In genomic region chr15:58749532-58750337, GRCh38 we compare ENCODE assay signal across 1 cellular context.
TF ChIP-seq lines count a peak whose summit lies in the region.

Gene ADAM10, minus strand, starts transcription at chr15:58749707. Its CDS starts 173 bp downstream, at chr15:58749534.

TF ChIP-seq in HepG2, 621 proteins besides CTCF, POLR2A, EP300 and RAD21 (continued from another document and continues in another):
- peak; percentile 47; the same call in 1 of the 2 replicates for TF ChIP-seq SALL1 (CRISPR knock-in tag; IDR thresholded peaks at IDR 0.05)
- TF ChIP-seq, protein P1, sequence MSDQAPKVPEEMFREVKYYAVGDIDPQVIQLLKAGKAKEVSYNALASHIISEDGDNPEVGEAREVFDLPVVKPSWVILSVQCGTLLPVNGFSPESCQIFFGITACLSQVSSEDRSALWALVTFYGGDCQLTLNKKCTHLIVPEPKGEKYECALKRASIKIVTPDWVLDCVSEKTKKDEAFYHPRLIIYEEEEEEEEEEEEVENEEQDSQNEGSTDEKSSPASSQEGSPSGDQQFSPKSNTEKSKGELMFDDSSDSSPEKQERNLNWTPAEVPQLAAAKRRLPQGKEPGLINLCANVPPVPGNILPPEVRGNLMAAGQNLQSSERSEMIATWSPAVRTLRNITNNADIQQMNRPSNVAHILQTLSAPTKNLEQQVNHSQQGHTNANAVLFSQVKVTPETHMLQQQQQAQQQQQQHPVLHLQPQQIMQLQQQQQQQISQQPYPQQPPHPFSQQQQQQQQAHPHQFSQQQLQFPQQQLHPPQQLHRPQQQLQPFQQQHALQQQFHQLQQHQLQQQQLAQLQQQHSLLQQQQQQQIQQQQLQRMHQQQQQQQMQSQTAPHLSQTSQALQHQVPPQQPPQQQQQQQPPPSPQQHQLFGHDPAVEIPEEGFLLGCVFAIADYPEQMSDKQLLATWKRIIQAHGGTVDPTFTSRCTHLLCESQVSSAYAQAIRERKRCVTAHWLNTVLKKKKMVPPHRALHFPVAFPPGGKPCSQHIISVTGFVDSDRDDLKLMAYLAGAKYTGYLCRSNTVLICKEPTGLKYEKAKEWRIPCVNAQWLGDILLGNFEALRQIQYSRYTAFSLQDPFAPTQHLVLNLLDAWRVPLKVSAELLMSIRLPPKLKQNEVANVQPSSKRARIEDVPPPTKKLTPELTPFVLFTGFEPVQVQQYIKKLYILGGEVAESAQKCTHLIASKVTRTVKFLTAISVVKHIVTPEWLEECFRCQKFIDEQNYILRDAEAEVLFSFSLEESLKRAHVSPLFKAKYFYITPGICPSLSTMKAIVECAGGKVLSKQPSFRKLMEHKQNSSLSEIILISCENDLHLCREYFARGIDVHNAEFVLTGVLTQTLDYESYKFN (CRISPR knock-in tag; conservative IDR thresholded peaks at IDR 0.05) = peak; percentile 41; the same call in 1 of the 2 replicates
- TF ChIP-seq ZMYM4 (CRISPR knock-in tag; IDR thresholded peaks at IDR 0.05) = peak; percentile 79
- TF ChIP-seq IRF9 (CRISPR knock-in tag; IDR thresholded peaks at IDR 0.05; ENCODE audit: borderline replicate concordance) = 0 out of 2 replicates have a peak, but pooled peaks have one; percentile 58
- TF ChIP-seq KDM5A (IDR thresholded peaks at IDR 0.05; ENCODE audit: borderline replicate concordance, low read length) = peak; percentile 64; the same call in 1 of the 2 replicates
- TF ChIP-seq GABPA (IDR thresholded peaks at IDR 0.05; ENCODE audit: low read depth, low read length) = peak; percentile 39
- peak; percentile 52 for TF ChIP-seq GABPA (CRISPR knock-in tag; IDR thresholded peaks at IDR 0.05; ENCODE audit: low read depth)
- peak; percentile 83 for TF ChIP-seq ZNF652 (CRISPR knock-in tag; IDR thresholded peaks at IDR 0.05; ENCODE audit: borderline replicate concordance, low read depth)
- TF ChIP-seq SAP130 (CRISPR knock-in tag; IDR thresholded peaks at IDR 0.05; ENCODE audit: low read depth) = peak; percentile 88
- TF ChIP-seq HMGXB4 (CRISPR knock-in tag; IDR thresholded peaks at IDR 0.05; ENCODE audit: borderline replicate concordance in 1 of 2, low read depth in 1 of 2) = peak in 1 of 2 experiments; percentile 30; a peak in 2 of 4 replicates
- TF ChIP-seq, protein P2, sequence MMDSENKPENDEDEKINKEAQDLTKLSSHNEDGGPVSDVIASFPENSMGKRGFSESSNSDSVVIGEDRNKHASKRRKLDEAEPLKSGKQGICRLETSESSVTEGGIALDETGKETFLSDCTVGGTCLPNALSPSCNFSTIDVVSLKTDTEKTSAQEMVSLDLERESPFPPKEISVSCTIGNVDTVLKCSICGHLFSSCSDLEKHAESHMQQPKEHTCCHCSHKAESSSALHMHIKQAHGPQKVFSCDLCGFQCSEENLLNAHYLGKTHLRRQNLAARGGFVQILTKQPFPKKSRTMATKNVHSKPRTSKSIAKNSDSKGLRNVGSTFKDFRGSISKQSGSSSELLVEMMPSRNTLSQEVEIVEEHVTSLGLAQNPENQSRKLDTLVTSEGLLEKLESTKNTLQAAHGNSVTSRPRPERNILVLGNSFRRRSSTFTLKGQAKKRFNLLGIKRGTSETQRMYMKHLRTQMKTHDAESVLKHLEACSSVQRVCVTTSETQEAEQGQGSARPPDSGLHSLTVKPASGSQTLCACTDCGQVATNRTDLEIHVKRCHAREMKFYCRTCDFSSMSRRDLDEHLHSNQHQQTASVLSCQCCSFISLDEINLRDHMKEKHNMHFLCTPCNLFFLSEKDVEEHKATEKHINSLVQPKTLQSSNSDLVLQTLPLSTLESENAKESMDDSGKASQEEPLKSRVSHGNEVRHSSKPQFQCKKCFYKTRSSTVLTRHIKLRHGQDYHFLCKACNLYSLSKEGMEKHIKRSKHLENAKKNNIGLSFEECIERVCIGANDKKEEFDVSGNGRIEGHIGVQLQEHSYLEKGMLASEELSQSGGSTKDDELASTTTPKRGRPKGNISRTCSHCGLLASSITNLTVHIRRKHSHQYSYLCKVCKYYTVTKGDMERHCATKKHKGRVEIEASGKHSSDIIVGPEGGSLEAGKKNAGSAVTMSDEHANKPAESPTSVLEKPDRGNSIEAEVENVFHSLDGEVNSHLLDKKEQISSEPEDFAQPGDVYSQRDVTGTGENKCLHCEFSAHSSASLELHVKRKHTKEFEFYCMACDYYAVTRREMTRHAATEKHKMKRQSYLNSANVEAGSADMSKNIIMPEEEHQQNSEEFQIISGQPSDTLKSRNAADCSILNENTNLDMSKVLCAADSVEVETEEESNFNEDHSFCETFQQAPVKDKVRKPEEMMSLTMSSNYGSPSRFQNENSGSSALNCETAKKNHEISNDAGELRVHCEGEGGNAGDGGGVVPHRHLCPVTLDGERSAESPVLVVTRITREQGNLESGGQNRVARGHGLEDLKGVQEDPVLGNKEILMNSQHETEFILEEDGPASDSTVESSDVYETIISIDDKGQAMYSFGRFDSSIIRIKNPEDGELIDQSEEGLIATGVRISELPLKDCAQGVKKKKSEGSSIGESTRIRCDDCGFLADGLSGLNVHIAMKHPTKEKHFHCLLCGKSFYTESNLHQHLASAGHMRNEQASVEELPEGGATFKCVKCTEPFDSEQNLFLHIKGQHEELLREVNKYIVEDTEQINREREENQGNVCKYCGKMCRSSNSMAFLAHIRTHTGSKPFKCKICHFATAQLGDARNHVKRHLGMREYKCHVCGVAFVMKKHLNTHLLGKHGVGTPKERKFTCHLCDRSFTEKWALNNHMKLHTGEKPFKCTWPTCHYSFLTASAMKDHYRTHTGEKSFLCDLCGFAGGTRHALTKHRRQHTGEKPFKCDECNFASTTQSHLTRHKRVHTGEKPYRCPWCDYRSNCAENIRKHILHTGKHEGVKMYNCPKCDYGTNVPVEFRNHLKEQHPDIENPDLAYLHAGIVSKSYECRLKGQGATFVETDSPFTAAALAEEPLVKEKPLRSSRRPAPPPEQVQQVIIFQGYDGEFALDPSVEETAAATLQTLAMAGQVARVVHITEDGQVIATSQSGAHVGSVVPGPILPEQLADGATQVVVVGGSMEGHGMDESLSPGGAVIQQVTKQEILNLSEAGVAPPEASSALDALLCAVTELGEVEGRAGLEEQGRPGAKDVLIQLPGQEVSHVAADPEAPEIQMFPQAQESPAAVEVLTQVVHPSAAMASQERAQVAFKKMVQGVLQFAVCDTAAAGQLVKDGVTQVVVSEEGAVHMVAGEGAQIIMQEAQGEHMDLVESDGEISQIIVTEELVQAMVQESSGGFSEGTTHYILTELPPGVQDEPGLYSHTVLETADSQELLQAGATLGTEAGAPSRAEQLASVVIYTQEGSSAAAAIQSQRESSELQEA (CRISPR knock-in tag; IDR thresholded peaks at IDR 0.05; ENCODE audit: not compliant biosample characterization) = peak; percentile 17
- no peak for TF ChIP-seq HNRNPUL1 (IDR thresholded peaks at IDR 0.05; ENCODE audit: low read depth, low read length)
- peak; percentile 18; the same call in 1 of the 2 replicates for TF ChIP-seq ARID3A (IDR thresholded peaks at IDR 0.05; ENCODE audit: low read depth, low read length)
- TF ChIP-seq HNF1B (CRISPR knock-in tag; IDR thresholded peaks at IDR 0.05) = peak; percentile 56; the same call in 1 of the 2 replicates
- no peak for TF ChIP-seq GATAD2A (CRISPR knock-in tag; IDR thresholded peaks at IDR 0.05)
- peak; percentile 88 for TF ChIP-seq GABPB1 (CRISPR knock-in tag; IDR thresholded peaks at IDR 0.05)
- TF ChIP-seq, protein P3, sequence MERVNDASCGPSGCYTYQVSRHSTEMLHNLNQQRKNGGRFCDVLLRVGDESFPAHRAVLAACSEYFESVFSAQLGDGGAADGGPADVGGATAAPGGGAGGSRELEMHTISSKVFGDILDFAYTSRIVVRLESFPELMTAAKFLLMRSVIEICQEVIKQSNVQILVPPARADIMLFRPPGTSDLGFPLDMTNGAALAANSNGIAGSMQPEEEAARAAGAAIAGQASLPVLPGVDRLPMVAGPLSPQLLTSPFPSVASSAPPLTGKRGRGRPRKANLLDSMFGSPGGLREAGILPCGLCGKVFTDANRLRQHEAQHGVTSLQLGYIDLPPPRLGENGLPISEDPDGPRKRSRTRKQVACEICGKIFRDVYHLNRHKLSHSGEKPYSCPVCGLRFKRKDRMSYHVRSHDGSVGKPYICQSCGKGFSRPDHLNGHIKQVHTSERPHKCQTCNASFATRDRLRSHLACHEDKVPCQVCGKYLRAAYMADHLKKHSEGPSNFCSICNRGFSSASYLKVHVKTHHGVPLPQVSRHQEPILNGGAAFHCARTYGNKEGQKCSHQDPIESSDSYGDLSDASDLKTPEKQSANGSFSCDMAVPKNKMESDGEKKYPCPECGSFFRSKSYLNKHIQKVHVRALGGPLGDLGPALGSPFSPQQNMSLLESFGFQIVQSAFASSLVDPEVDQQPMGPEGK (CRISPR knock-in tag; IDR thresholded peaks at IDR 0.05) = peak; percentile 39
- peak; percentile 66 for TF ChIP-seq HNRNPLL (IDR thresholded peaks at IDR 0.05; ENCODE audit: low read depth, low read length, poor library complexity, severe bottlenecking)
- TF ChIP-seq, protein P4, sequence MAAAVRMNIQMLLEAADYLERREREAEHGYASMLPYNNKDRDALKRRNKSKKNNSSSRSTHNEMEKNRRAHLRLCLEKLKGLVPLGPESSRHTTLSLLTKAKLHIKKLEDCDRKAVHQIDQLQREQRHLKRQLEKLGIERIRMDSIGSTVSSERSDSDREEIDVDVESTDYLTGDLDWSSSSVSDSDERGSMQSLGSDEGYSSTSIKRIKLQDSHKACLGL (CRISPR knock-in tag; IDR thresholded peaks at IDR 0.05) = 0 out of 2 replicates have a peak, but pooled peaks have one; percentile 8
- peak; percentile 75; the same call in 1 of the 2 replicates for TF ChIP-seq ELF4 (CRISPR knock-in tag; IDR thresholded peaks at IDR 0.05; ENCODE audit: borderline replicate concordance)
- TF ChIP-seq ZNF574 (CRISPR knock-in tag; IDR thresholded peaks at IDR 0.05) = peak; percentile 32
- peak; percentile 46 for TF ChIP-seq GATAD1 (CRISPR knock-in tag; IDR thresholded peaks at IDR 0.05)
- TF ChIP-seq RBFOX2 (IDR thresholded peaks at IDR 0.05; ENCODE audit: low read depth, low read length) = peak; percentile 1; the same call in 1 of the 2 replicates
- 0 out of 2 replicates have a peak, but pooled peaks have one; percentile 37 for TF ChIP-seq ZMYM3 (CRISPR knock-in tag; IDR thresholded peaks at IDR 0.05)
- TF ChIP-seq ZFY (CRISPR knock-in tag; IDR thresholded peaks at IDR 0.05) = peak; percentile 26
- TF ChIP-seq TARDBP (CRISPR knock-in tag; IDR thresholded peaks at IDR 0.05) = peak; percentile 27; the same call in 1 of the 2 replicates
- TF ChIP-seq MXI1 (IDR thresholded peaks at IDR 0.05; ENCODE audit: borderline replicate concordance, low read depth, low read length) = peak; percentile 81; the same call in 2 of the 3 replicates
- no peak for TF ChIP-seq NONO (IDR thresholded peaks at IDR 0.05)
- 0 out of 2 replicates have a peak, but pooled peaks have one; percentile 38 for TF ChIP-seq NONO (CRISPR knock-in tag; conservative IDR thresholded peaks at IDR 0.05)
- TF ChIP-seq ZNF20 (CRISPR knock-in tag; IDR thresholded peaks at IDR 0.05) = no peak
